ENCODE assay signal across 8 cellular contexts in the genomic region with DNA sequence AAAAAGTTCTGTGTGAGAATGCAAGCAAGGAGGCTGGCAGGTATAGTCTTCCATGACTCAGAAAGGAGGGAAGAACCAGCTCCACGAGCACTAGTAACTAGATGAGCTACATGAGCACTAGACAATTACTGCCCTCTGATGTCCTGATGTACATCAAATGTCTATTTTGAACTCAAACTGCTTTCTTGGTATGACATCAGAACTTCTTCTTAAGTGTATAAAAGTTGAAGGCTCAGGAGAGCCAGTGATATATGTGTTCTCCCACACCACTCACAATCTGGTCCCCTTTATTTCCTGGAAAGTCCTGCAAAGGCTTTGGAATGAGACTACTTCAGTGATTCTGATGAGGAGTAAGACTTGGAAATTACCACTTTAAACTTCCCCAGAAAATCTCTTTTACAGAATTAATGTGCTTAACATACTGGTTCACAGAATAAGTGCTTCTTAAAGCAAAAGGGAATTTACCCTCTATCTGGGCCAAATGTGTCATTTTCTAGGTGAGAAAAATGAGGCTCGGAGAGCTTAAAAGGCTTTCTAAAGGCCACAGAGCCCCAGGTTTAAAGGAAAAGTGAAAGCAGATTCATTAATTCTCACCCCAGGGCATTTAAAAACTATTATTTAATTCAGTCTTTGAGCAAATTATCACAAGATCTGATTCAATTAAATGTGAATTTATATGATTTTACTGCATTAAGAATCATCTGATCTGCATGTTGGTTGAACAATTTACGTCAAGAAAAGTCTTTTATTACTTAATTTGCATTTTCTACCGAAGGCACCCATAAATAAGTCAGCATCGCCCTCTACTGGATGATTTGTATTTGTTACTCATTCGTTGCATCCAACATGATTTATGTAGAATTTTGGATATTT. TPM values are rescaled to one million over a fixed set of nuclear protein-coding genes. Genes with fewer than 3 reads are reported as not detected.
DNase-seq lines count a peak whose midpoint lies in the region; ATAC-seq and TF ChIP-seq lines count a peak whose summit lies in the region.

No MANE protein-coding gene starts in this region.

- H3K27me3 ChIP-seq in MM.1S (replicated peaks; ENCODE audit: insufficient read depth, low read length) (no peaks in the 10 kb centered on the region), RWPE2 (ENCODE audit: insufficient read depth, poor library complexity, severe bottlenecking) (no peaks in the 10 kb centered on the region), thyroid gland (no peaks in the 10 kb centered on the region)

- H3K9me3 ChIP-seq in MM.1S (replicated peaks; ENCODE audit: insufficient read depth, low read length) (no peaks in the 10 kb centered on the region), RWPE2 (ENCODE audit: severe bottlenecking) (no peaks in the 10 kb centered on the region), thyroid gland (no peaks in the 10 kb centered on the region)

- H4K20me1 ChIP-seq in MM.1S (ENCODE audit: insufficient read depth, low read length), result no peaks in the 10 kb centered on the region

- TF ChIP-seq CTCF in MM.1S (IDR thresholded peaks at IDR 0.05; ENCODE audit: low read length) (peak; percentile 53), RWPE2 (IDR thresholded peaks at IDR 0.05; ENCODE audit: poor library complexity, severe bottlenecking) (peak; percentile 94), coronary artery (IDR thresholded peaks at IDR 0.05) (peak; percentile 52), thyroid gland (IDR thresholded peaks at IDR 0.05) (peak; percentile 53 to 97 (median 78))

- peak; percentile 12 for DNase-seq in activated CD4-positive, CD25-positive, alpha-beta regulatory T cell treated with anti-CD3 and anti-CD28 coated beads, Interleukin-2, amount 50 U/mL, for 16 hours (ENCODE audit: low read depth, low spot score)
- no peak for DNase-seq in activated CD4-positive, CD25-positive, alpha-beta regulatory T cell treated with anti-CD3 and anti-CD28 coated beads, Interleukin-2, amount 50 U/mL, for 72 hours
- peak; percentile 56 for DNase-seq in MM.1S
- DNase-seq in RWPE2 (ENCODE audit: low spot score), result no peak
- DNase-seq in coronary artery (ENCODE audit: low spot score), result no peak
- peak; percentile 72 to 80 for DNase-seq in lung microvascular endothelial cell (ENCODE audit: low read depth in 2 of 2)
- no peak for DNase-seq in thyroid gland

- H3K36me3 ChIP-seq in MM.1S (replicated peaks; ENCODE audit: insufficient read depth, low read length) (no peaks in the 10 kb centered on the region), RWPE2 (ENCODE audit: low read depth) (no peaks in the 10 kb centered on the region), thyroid gland (no peaks in the 10 kb centered on the region)

- no peaks in the 10 kb centered on the region for H3K79me2 ChIP-seq in MM.1S (ENCODE audit: low read length)

- peak; percentile 43 for ATAC-seq in GM21737 (IDR thresholded peaks at IDR 0.05; ENCODE audit: unreplicated experiment)
- peak; percentile 68 for ATAC-seq in RWPE2 (ENCODE audit: low read depth)

- no peaks in the 10 kb centered on the region for H3F3A ChIP-seq in MM.1S (ENCODE audit: insufficient read depth, low read length)

- no peaks in the 10 kb centered on the region for H3K9me2 ChIP-seq in MM.1S (replicated peaks; ENCODE audit: insufficient read depth, low read length)

- H3K27ac ChIP-seq in MM.1S (ENCODE audit: low read length), result no peak overlapping the region
- no peak overlapping the region for H3K27ac ChIP-seq in RWPE2 (ENCODE audit: poor library complexity, severe bottlenecking)
- H3K27ac ChIP-seq in coronary artery, result peak overlapping the region in 1 of 2 donors; percentile 1
- H3K27ac ChIP-seq in thyroid gland, result peak overlapping the region in 2 of 3 donors; percentile 11 to 33

- intact Hi-C loops in thyroid gland (cut with DNase I), result loop anchor here (5.0 kb wide), 2 partner anchors 122 to 217 kb away; no protein-coding TSS in a partner anchor

- TF ChIP-seq POLR2A in thyroid gland (IDR thresholded peaks at IDR 0.05), result no peak

- H3K4me1 ChIP-seq in MM.1S (ENCODE audit: low read length) (no peaks in the 10 kb centered on the region; the same call in 1 of the 2 replicates), RWPE2 (ENCODE audit: insufficient read depth, poor library complexity, severe bottlenecking) (peaks cover 19% of the 10 kb centered on the region), thyroid gland (no peaks in the 10 kb centered on the region)

- peak overlapping the region; percentile 33; the same call in 1 of the 2 replicates for H3K9ac ChIP-seq in MM.1S (ENCODE audit: low read length)

- peak overlapping the region; percentile 84 for H2AFZ ChIP-seq in MM.1S (ENCODE audit: low read length)

- H3K4me2 ChIP-seq in MM.1S (ENCODE audit: low read depth, low read length), result peak overlapping the region; percentile 65; the same call in 1 of the 2 replicates

- WGBS in thyroid gland, 2 donors, result 6% methylated on average over 6 of the region's 6 CpGs

- H3K4me3 ChIP-seq in MM.1S (ENCODE audit: low read length) (peak overlapping the region; percentile 56), RWPE2 (ENCODE audit: severe bottlenecking) (peak overlapping the region; percentile 15), coronary artery (peak overlapping the region; percentile 61), thyroid gland (replicated peaks in 1 of 3) (peak overlapping the region in 1 of 3 donors; percentile 2)

RNA-seq across cellular contexts. Expression of gene DHRS7, which starts 18.8 kb away (rescaled TPM):
- total RNA-seq in lung microvascular endothelial cell (71.7 and 123 TPM in 2 replicates), thyroid gland (100 to 1,000 TPM; 151 to 245 (median 214) TPM)

Comparison
In these comparisons a context has a peak if more than half of its experiments do, and no peak if none do; other contexts are left out.
1. DNase-seq: peak in activated CD4-positive, CD25-positive, alpha-beta regulatory T cell treated with anti-CD3 and anti-CD28 coated beads, Interleukin-2, amount 50 U/mL, for 16 hours (single experiment), MM.1S (single experiment) and lung microvascular endothelial cell (2 of 2); none in activated CD4-positive, CD25-positive, alpha-beta regulatory T cell treated with anti-CD3 and anti-CD28 coated beads, Interleukin-2, amount 50 U/mL, for 72 hours (single experiment), RWPE2 (single experiment), coronary artery (single experiment) and thyroid gland (0 of 2).
2. H3K27ac ChIP-seq: peak in thyroid gland (2 of 3); none in MM.1S (single experiment) and RWPE2 (single experiment).
3. Peak in every context shown above with its lines, with median percentiles within 50 percentile points of each other: CTCF ChIP-seq.